In the genomic region with DNA sequence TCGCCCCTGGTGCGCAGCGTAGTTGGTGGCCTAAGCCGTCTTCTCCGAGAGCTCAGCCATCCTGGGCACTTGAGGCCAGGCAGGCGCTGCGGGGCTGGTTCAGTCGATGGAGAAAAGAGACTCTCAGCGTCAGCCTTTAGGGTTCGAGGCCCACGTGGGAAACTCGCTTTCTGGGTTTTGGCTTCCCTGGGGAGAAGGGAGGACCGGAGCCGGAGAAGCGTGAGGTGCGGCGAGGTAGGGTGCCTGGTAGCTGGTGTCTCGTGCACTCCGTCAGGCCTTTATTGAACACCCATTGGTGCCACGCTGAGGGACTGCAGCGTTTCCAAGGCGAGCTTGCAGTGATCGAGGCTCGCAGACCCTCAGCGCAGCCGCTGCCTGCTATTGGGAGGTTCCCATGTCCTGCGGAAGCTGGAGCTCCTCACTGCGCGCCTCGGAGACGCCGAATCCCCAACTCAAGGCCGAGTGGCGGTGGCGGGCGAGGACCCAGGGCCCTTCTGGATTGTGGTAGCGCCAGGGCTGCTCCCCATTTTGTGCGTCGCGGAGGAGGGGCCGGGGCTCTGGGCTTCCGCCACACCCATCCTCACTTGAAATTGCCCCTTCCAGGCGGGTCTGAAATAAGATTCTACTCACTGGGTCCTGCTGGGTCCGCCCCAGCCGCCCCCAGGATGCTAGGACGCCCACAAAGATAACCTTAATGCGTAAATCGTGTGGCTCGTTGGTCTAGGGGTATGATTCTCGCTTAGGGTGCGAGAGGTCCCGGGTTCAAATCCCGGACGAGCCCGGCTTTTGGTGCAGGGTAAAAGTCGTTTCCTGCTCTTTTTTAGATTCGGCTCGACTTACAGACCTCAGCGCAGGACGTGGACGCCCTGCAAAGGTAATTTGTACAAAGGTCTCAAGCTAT, we compare ENCODE assay signal across 8 cellular contexts. TPM values are rescaled to one million over a fixed set of nuclear protein-coding genes. Genes with fewer than 3 reads are reported as not detected.
DNase-seq lines count a peak whose midpoint lies in the region; ATAC-seq and TF ChIP-seq lines count a peak whose summit lies in the region.

No MANE protein-coding gene starts in this region.

- H3K36me3 Mint-ChIP-seq in activated CD8-positive, alpha-beta memory T cell treated with anti-CD3 and anti-CD28 coated beads, Interleukin-2, amount 10 ng/mL, durations not matched to agents 7 days and 5 days, result peaks cover 9% of the 10 kb centered on the region

- peaks cover 2% of the 10 kb centered on the region for H3K9me3 Mint-ChIP-seq in activated CD8-positive, alpha-beta memory T cell treated with anti-CD3 and anti-CD28 coated beads, Interleukin-2, amount 10 ng/mL, durations not matched to agents 7 days and 5 days (ENCODE audit: low read depth)

- CTCF ChIA-PET in activated CD8-positive, alpha-beta memory T cell treated with anti-CD3 and anti-CD28 coated beads, Interleukin-2, amount 10 ng/mL, durations not matched to agents 7 days and 5 days (lab: Charles Lee), result interaction anchor here (0.8 to 1.9 kb wide), 4 partner anchors 17 to 76 kb away, joined by 3 to 9 read pairs (median 4); no protein-coding TSS in a partner anchor

- H3K4me3 ChIP-seq in foreskin fibroblast (ENCODE audit: low read depth in 1 of 2, low read length in 2 of 2), result peak overlapping the region; percentile 48 to 51

- peak overlapping the region; percentile 68 for H3K4me3 Mint-ChIP-seq in activated CD8-positive, alpha-beta memory T cell treated with anti-CD3 and anti-CD28 coated beads, Interleukin-2, amount 10 ng/mL, durations not matched to agents 7 days and 5 days

- ATAC-seq in activated CD8-positive, alpha-beta memory T cell treated with anti-CD3 and anti-CD28 coated beads, Interleukin-2, amount 10 ng/mL, durations not matched to agents 7 days and 5 days, result peak; percentile 41
- no peak for ATAC-seq in GM19324 (IDR thresholded peaks at IDR 0.05; ENCODE audit: low FRiP score, unreplicated experiment)

- no peak for TF ChIP-seq CTCF in foreskin fibroblast (IDR thresholded peaks at IDR 0.05; ENCODE audit: low read depth, low read length)

- DNase-seq in G401 (ENCODE audit: low spot score) (peak; percentile 53), LHCN-M2 (ENCODE audit: low read depth) (peak; percentile 76), foreskin fibroblast (peak in 1 of 2 donors; percentile 74), activated gamma-delta T cell treated with Interleukin-2 at 50 U/mL for 16 hours (no peak), ureter (ENCODE audit: low spot score) (no peak)
- DNase-seq in activated CD8-positive, alpha-beta memory T cell treated with anti-CD3 and anti-CD28 coated beads, Interleukin-2, amount 10 ng/mL, durations not matched to agents 7 days and 5 days, result peak; percentile 64
- peak; percentile 57 for DNase-seq in stimulated activated CD4-positive, alpha-beta T cell treated with anti-CD3 and anti-CD28 coated beads, Interleukin-12 subunit alpha, Interleukin-12 subunit beta, amount 100 ng/mL, for 4 hours

- peaks cover 46% of the 10 kb centered on the region for H3K4me1 Mint-ChIP-seq in activated CD8-positive, alpha-beta memory T cell treated with anti-CD3 and anti-CD28 coated beads, Interleukin-2, amount 10 ng/mL, durations not matched to agents 7 days and 5 days

- peaks cover 86% of the 10 kb centered on the region for H3K27me3 Mint-ChIP-seq in activated CD8-positive, alpha-beta memory T cell treated with anti-CD3 and anti-CD28 coated beads, Interleukin-2, amount 10 ng/mL, durations not matched to agents 7 days and 5 days

- in situ Hi-C loops in G401 (cut with HindIII; ENCODE audit: low sequenced_read_pairs), result no loop called here

- peak overlapping the region; percentile 72 for H3K27ac Mint-ChIP-seq in activated CD8-positive, alpha-beta memory T cell treated with anti-CD3 and anti-CD28 coated beads, Interleukin-2, amount 10 ng/mL, durations not matched to agents 7 days and 5 days

RNA-seq across cellular contexts. Expression of gene OR1F1, which starts 1.2 kb away (rescaled TPM):
- total RNA-seq in G401 (2014; rRNA removed; shearing (Covaris generic)), result not detected in 2 replicates
- not detected in 2 replicates for total RNA-seq in LHCN-M2 (2014; rRNA removed)
- polyA plus RNA-seq in LHCN-M2 (2012), result not detected
- total RNA-seq in activated CD8-positive, alpha-beta memory T cell treated with anti-CD3 and anti-CD28 coated beads, Interleukin-2, amount 10 ng/mL, durations not matched to agents 7 days and 5 days, result not detected
- total RNA-seq in ureter, result not detected

RNA-seq across cellular contexts. Expression of gene ZNF200, which starts 45.8 kb away (rescaled TPM):
- total RNA-seq in G401 (2014; rRNA removed; shearing (Covaris generic)), result 9.8 and 10.1 TPM in 2 replicates
- total RNA-seq in LHCN-M2 (2014; rRNA removed), result 10.4 and 11.9 TPM in 2 replicates
- 3.0 TPM for polyA plus RNA-seq in LHCN-M2 (2012)
- 10 to 100 TPM; 12.3 to 12.9 TPM for total RNA-seq in activated CD8-positive, alpha-beta memory T cell treated with anti-CD3 and anti-CD28 coated beads, Interleukin-2, amount 10 ng/mL, durations not matched to agents 7 days and 5 days
- total RNA-seq in ureter, result 7.8 TPM

RNA-seq across cellular contexts. Expression of gene ZNF213, which starts 54.3 kb away (rescaled TPM):
- 0.31 and 0.61 TPM in 2 replicates for total RNA-seq in G401 (2014; rRNA removed; shearing (Covaris generic))
- 4.6 and 4.7 TPM in 2 replicates for total RNA-seq in LHCN-M2 (2014; rRNA removed)
- polyA plus RNA-seq in LHCN-M2 (2012), result 7.4 TPM
- 10 to 100 TPM; 10.6 to 12.3 TPM for total RNA-seq in activated CD8-positive, alpha-beta memory T cell treated with anti-CD3 and anti-CD28 coated beads, Interleukin-2, amount 10 ng/mL, durations not matched to agents 7 days and 5 days
- 12.6 TPM for total RNA-seq in ureter

Comparison
In these comparisons a context has a peak if more than half of its experiments do, and no peak if none do; other contexts are left out.
1. DNase-seq: peak in G401 (single experiment), LHCN-M2 (single experiment), activated CD8-positive, alpha-beta memory T cell treated with anti-CD3 and anti-CD28 coated beads, Interleukin-2, amount 10 ng/mL, durations not matched to agents 7 days and 5 days (single experiment) and stimulated activated CD4-positive, alpha-beta T cell treated with anti-CD3 and anti-CD28 coated beads, Interleukin-12 subunit alpha, Interleukin-12 subunit beta, amount 100 ng/mL, for 4 hours (single experiment); none in activated gamma-delta T cell treated with Interleukin-2 at 50 U/mL for 16 hours (single experiment) and ureter (single experiment).